In genomic region chr2:218255441-218255840, GRCh38 we compare ENCODE assay signal across 11 cellular contexts. TPM values are rescaled to one million over a fixed set of nuclear protein-coding genes. Genes with fewer than 3 reads are reported as not detected.
DNase-seq lines count a peak whose midpoint lies in the region; ATAC-seq and FAIRE-seq lines count a peak whose summit lies in the region.
"Had no signal": no experiment of that assay in that cellular context is flagged by ENCODE, and none has a peak within 500 bp of the region (broad histone marks: within the 10 kb centered on the region; RNA-seq: fewer than 3 reads in every experiment).

No MANE protein-coding gene starts in this region.

- no peaks in the 10 kb centered on the region for H3K9me3 Mint-ChIP-seq in natural killer cell treated with Interleukin-12 subunit alpha and Interleukin-12 subunit beta and Interleukin-15 and Interleukin-18, amount 100 ng/mL, for 72 hours
- H3K9me3 Mint-ChIP-seq: T-cell had no signal

- peak; percentile 28 for DNase-seq in CD1c-positive myeloid dendritic cell (ENCODE audit: extremely low spot score)
- no peak for DNase-seq in GM19239 (ENCODE audit: insufficient read length, low spot score)
- DNase-seq in astrocyte of the hippocampus (ENCODE audit: low read depth, low spot score): peak; percentile 23
- no peak for DNase-seq in natural killer cell treated with Interleukin-12 subunit alpha and Interleukin-12 subunit beta and Interleukin-15 and Interleukin-18, amount 100 ng/mL, for 72 hours (ENCODE audit: low spot score)
- no peak for DNase-seq in COLO829 (ENCODE audit: low spot score)
- DNase-seq in ecto neural progenitor cell (ENCODE audit: low spot score): no peak
- no peak for DNase-seq in GM19238 (ENCODE audit: insufficient read length, low spot score)
- DNase-seq: DMS79, OCI-M1, retina, T-cell had no signal

- peaks cover 29% of the 10 kb centered on the region for H3K36me3 Mint-ChIP-seq in natural killer cell treated with Interleukin-12 subunit alpha and Interleukin-12 subunit beta and Interleukin-15 and Interleukin-18, amount 100 ng/mL, for 72 hours

- peaks cover 22 to 29% of the 10 kb centered on the region in 2 donors for H3K4me1 Mint-ChIP-seq in natural killer cell treated with Interleukin-12 subunit alpha and Interleukin-12 subunit beta and Interleukin-15 and Interleukin-18, amount 100 ng/mL, for 72 hours (ENCODE audit: low read depth in 2 of 2)

- no peaks in the 10 kb centered on the region for H3K27me3 Mint-ChIP-seq in natural killer cell treated with Interleukin-12 subunit alpha and Interleukin-12 subunit beta and Interleukin-15 and Interleukin-18, amount 100 ng/mL, for 72 hours
- H3K27me3 Mint-ChIP-seq: T-cell had no signal

- ATAC-seq in natural killer cell treated with Interleukin-12 subunit alpha and Interleukin-12 subunit beta and Interleukin-15 and Interleukin-18, amount 100 ng/mL, for 72 hours: no peak
- ATAC-seq: T-cell had no signal

- peak overlapping the region; percentile 62 to 93 for H3K27ac Mint-ChIP-seq in natural killer cell treated with Interleukin-12 subunit alpha and Interleukin-12 subunit beta and Interleukin-15 and Interleukin-18, amount 100 ng/mL, for 72 hours

- peak; percentile 28 for FAIRE-seq in GM19239 (lab: Jason Lieb, UNC)

- H3K4me3 Mint-ChIP-seq in natural killer cell treated with Interleukin-12 subunit alpha and Interleukin-12 subunit beta and Interleukin-15 and Interleukin-18, amount 100 ng/mL, for 72 hours: no peak overlapping the region
- H3K4me3 Mint-ChIP-seq: T-cell had no signal

RNA-seq across cellular contexts. Expression of gene GPBAR1, which starts 5.4 kb away (rescaled TPM):
- total RNA-seq in natural killer cell treated with Interleukin-12 subunit alpha and Interleukin-12 subunit beta and Interleukin-15 and Interleukin-18, amount 100 ng/mL, for 72 hours: 1 to 10 TPM; 2.6 to 3.0 TPM

RNA-seq across cellular contexts. Expression of gene AAMP, which starts 14.5 kb away (rescaled TPM):
- 100 to 1,000 TPM in 1 of 2 donors, 10 to 100 TPM in 1; 75.6 to 104 TPM for total RNA-seq in natural killer cell treated with Interleukin-12 subunit alpha and Interleukin-12 subunit beta and Interleukin-15 and Interleukin-18, amount 100 ng/mL, for 72 hours

RNA-seq across cellular contexts. Expression of gene PNKD, which starts 14.9 kb away (rescaled TPM):
- 10 to 100 TPM; 20.6 to 22.0 TPM for total RNA-seq in natural killer cell treated with Interleukin-12 subunit alpha and Interleukin-12 subunit beta and Interleukin-15 and Interleukin-18, amount 100 ng/mL, for 72 hours

RNA-seq across cellular contexts. Expression of gene TMBIM1, which starts 36.9 kb away (rescaled TPM):
- total RNA-seq in natural killer cell treated with Interleukin-12 subunit alpha and Interleukin-12 subunit beta and Interleukin-15 and Interleukin-18, amount 100 ng/mL, for 72 hours: 10 to 100 TPM; 42.8 to 79.0 TPM

RNA-seq across cellular contexts. Expression of gene ARPC2, which starts 38.5 kb away (rescaled TPM):
- total RNA-seq in natural killer cell treated with Interleukin-12 subunit alpha and Interleukin-12 subunit beta and Interleukin-15 and Interleukin-18, amount 100 ng/mL, for 72 hours: 100 to 1,000 TPM; 509 to 675 TPM

Comparison
In these comparisons a context has a peak if more than half of its experiments do, and no peak if none do; other contexts are left out.
1. DNase-seq: peak in CD1c-positive myeloid dendritic cell (single experiment) and astrocyte of the hippocampus (single experiment); none in GM19239 (single experiment), natural killer cell treated with Interleukin-12 subunit alpha and Interleukin-12 subunit beta and Interleukin-15 and Interleukin-18, amount 100 ng/mL, for 72 hours (single experiment), COLO829 (single experiment), ecto neural progenitor cell (single experiment) and GM19238 (single experiment).